Comparison of ENCODE assay signal across 8 cellular contexts in genomic region chr14:68791078-68791983, GRCh38. TPM values are rescaled to one million over a fixed set of nuclear protein-coding genes. Genes with fewer than 3 reads are reported as not detected.
DNase-seq lines count a peak whose midpoint lies in the region; ATAC-seq, FAIRE-seq and TF ChIP-seq lines count a peak whose summit lies in the region.

No MANE protein-coding gene starts in this region.

- H3K4me1 ChIP-seq in CD8-positive, alpha-beta memory T cell (ENCODE audit: insufficient read depth, low read length): peaks cover 34% of the 10 kb centered on the region
- H3K4me1 ChIP-seq in KMS-11 (ENCODE audit: low read depth, poor library complexity, severe bottlenecking): peaks cover 10% of the 10 kb centered on the region
- peaks cover 15% of the 10 kb centered on the region for H3K4me1 ChIP-seq in GM12878 (ENCODE audit: control insufficient read depth, insufficient read depth, low read length)
- H3K4me1 ChIP-seq in suprapubic skin: peaks cover 35% of the 10 kb centered on the region

- H3K9ac ChIP-seq in KMS-11: peak overlapping the region; percentile 97; the same call in 1 of the 2 replicates
- peak overlapping the region; percentile 99 for H3K9ac ChIP-seq in GM12878 (ENCODE audit: control insufficient read depth, insufficient read depth, low read length)

- H3K27ac ChIP-seq in CD8-positive, alpha-beta memory T cell (ENCODE audit: low read depth, low read length): peak overlapping the region; percentile 99
- H3K27ac ChIP-seq in KMS-11 (peak overlapping the region; percentile 100; the same call in 1 of the 2 replicates), GM12878 (ENCODE audit: control insufficient read depth, insufficient read depth) (peak overlapping the region; percentile 100), suprapubic skin (peak overlapping the region; percentile 100)

- H3K9me3 ChIP-seq in CD8-positive, alpha-beta memory T cell (ENCODE audit: low read length): no peaks in the 10 kb centered on the region
- H3K9me3 ChIP-seq in GM12878 (replicated peaks; ENCODE audit: control insufficient read depth, insufficient read depth, low read length): no peaks in the 10 kb centered on the region
- H3K9me3 ChIP-seq in suprapubic skin: no peaks in the 10 kb centered on the region

- H3K4me1 Mint-ChIP-seq in CD8-positive, alpha-beta memory T cell: peaks cover 48 to 55% (median 53%) of the 10 kb centered on the region in 3 donors

- POLR2A ChIA-PET in CD8-positive, alpha-beta memory T cell (lab: Charles Lee): interaction anchor here (0.6 to 12.7 kb wide), 11 partner anchors 11 to 525 kb away, joined by 3 to 445 read pairs (median 6); no protein-coding TSS in a partner anchor
- POLR2A ChIA-PET in GM12878 (lab: Charles Lee): interaction anchor here (0.6 to 9.5 kb wide), 23 partner anchors 10 to 873 kb away, joined by 3 to 115 read pairs (median 4); no protein-coding TSS in a partner anchor

- no peak for FAIRE-seq in GM12878 (lab: Jason Lieb, UNC)

- peaks cover 0 to 3% (median 0%) of the 10 kb centered on the region in 5 donors for H3K9me3 Mint-ChIP-seq in CD8-positive, alpha-beta memory T cell

- no peak overlapping the region for H2AFZ ChIP-seq in KMS-11 (ENCODE audit: low read depth)
- no peak overlapping the region for H2AFZ ChIP-seq in GM12878 (ENCODE audit: control insufficient read depth, low read depth, low read length)

- no peaks in the 10 kb centered on the region for H3K27me3 ChIP-seq in CD8-positive, alpha-beta memory T cell (ENCODE audit: insufficient read depth, low read length, poor library complexity, severe bottlenecking)
- H3K27me3 ChIP-seq in KMS-11 (ENCODE audit: insufficient read depth, low read depth) (no peaks in the 10 kb centered on the region), GM12878 (replicated peaks in 1 of 2; ENCODE audit: control insufficient read depth in 2 of 2, insufficient read depth in 2 of 2, low read length in 1 of 2) (no peaks in the 10 kb centered on the region), suprapubic skin (no peaks in the 10 kb centered on the region)

- WGBS in GM12878 (ENCODE audit: insufficient coverage, insufficient replicate concordance, low lambda C conversion rate, missing lambda C conversion rate): under 1% methylated on average over 13 of the region's 17 CpGs
- 0% methylated on average over 17 of the region's 17 CpGs for WGBS in suprapubic skin

- peak overlapping the region; percentile 91 to 98 (median 97) for H3K4me3 Mint-ChIP-seq in CD8-positive, alpha-beta memory T cell

- peak overlapping the region; percentile 33 for H3K4me2 ChIP-seq in KMS-11
- peak overlapping the region; percentile 94 for H3K4me2 ChIP-seq in GM12878 (ENCODE audit: control insufficient read depth, insufficient read depth)

- H3K36me3 Mint-ChIP-seq in CD8-positive, alpha-beta memory T cell: peaks cover 24 to 86% (median 43%) of the 10 kb centered on the region in 3 donors

- RAD21 ChIA-PET in GM12878 (lab: Charles Lee; ENCODE audit: unreplicated experiment): interaction anchor here (0.6 to 10.7 kb wide), 17 partner anchors 12 to 847 kb away, joined by 3 to 244 read pairs (median 11); no protein-coding TSS in a partner anchor

- peaks cover 16% of the 10 kb centered on the region for H3K36me3 ChIP-seq in CD8-positive, alpha-beta memory T cell (ENCODE audit: insufficient read depth, low read length)
- H3K36me3 ChIP-seq in KMS-11 (ENCODE audit: insufficient read depth) (no peaks in the 10 kb centered on the region), GM12878 (ENCODE audit: control insufficient read depth in 2 of 2, insufficient read depth in 2 of 2, low read length in 1 of 2) (peaks cover 13 to 20% of the 10 kb centered on the region in 2 experiments), suprapubic skin (peaks cover 41% of the 10 kb centered on the region)

- TF ChIP-seq CTCF in KMS-11 (conservative IDR thresholded peaks at IDR 0.05; ENCODE audit: low read depth, low read length) (no peak), GM12878 (IDR thresholded peaks at IDR 0.05 in 2 of 3, conservative IDR thresholded peaks at IDR 0.05 in 1 of 3; ENCODE audit: control insufficient read depth in 2 of 3, extremely low read depth in 1 of 3, insufficient read depth in 1 of 3, low read depth in 3 of 3, low read length in 3 of 3) (no peak), suprapubic skin (IDR thresholded peaks at IDR 0.05) (no peak)

- SMC1A ChIA-PET in GM12878 (lab: Charles Lee; ENCODE audit: uncharacterized antibody, unreplicated experiment): interaction anchor here (0.7 to 9.5 kb wide), 10 partner anchors 28 to 542 kb away, joined by 3 to 200 read pairs (median 6); no protein-coding TSS in a partner anchor

- TF ChIP-seq RAD21 in GM12878 (IDR thresholded peaks at IDR 0.05; ENCODE audit: insufficient read depth, low read depth, low read length): no peak

- no peak for TF ChIP-seq EP300 in GM12878 (IDR thresholded peaks at IDR 0.05; ENCODE audit: borderline replicate concordance in 1 of 2, control insufficient read depth in 1 of 2, low read depth in 2 of 2, low read length in 2 of 2)
- no peak for TF ChIP-seq EP300 in suprapubic skin (IDR thresholded peaks at IDR 0.05)

- DNase-seq in CD8-positive, alpha-beta memory T cell: no peak
- DNase-seq in GM12878 (ENCODE audit: low read depth, low spot score) (no peak), left lobe of liver (ENCODE audit: low spot score) (peak; percentile 54), suprapubic skin (ENCODE audit: low spot score in 2 of 2) (peak in 1 of 2 donors; percentile 74), NCI-H226 (no peak)

- in situ Hi-C loops in GM12878 (cut with MboI): loop anchor here (5.0 to 10.0 kb wide), 3 partner anchors 389 to 544 kb away; no protein-coding TSS in a partner anchor

- ATAC-seq in GM12878: no peak
- no peak for ATAC-seq in left lobe of liver
- ATAC-seq in GM19467 (IDR thresholded peaks at IDR 0.05; ENCODE audit: unreplicated experiment): no peak
- no peak for ATAC-seq in GM19452 (IDR thresholded peaks at IDR 0.05; ENCODE audit: unreplicated experiment)

- H4K20me1 ChIP-seq in KMS-11 (ENCODE audit: insufficient read depth): no peaks in the 10 kb centered on the region
- peaks cover 22% of the 10 kb centered on the region for H4K20me1 ChIP-seq in GM12878 (ENCODE audit: control insufficient read depth, insufficient read depth)

- intact Hi-C loops in GM12878 (cut with micrococcal nuclease; ENCODE audit: unreplicated experiment): no loop called here

- peaks cover 0 to 23% of the 10 kb centered on the region in 2 donors for H3K27me3 Mint-ChIP-seq in CD8-positive, alpha-beta memory T cell

- TF ChIP-seq POLR2A in GM12878 (IDR thresholded peaks at IDR 0.05; ENCODE audit: low read depth, low read length) (peak; percentile 62), suprapubic skin (IDR thresholded peaks at IDR 0.05) (no peak)

- H3K4me3 ChIP-seq in CD8-positive, alpha-beta memory T cell (ENCODE audit: low read length): peak overlapping the region; percentile 99
- H3K4me3 ChIP-seq in KMS-11 (IDR thresholded peaks at IDR 0.05; ENCODE audit: insufficient read depth, low read depth, low read length) (peak overlapping the region; percentile 38), GM12878 (peak overlapping the region; percentile 97), suprapubic skin (peak overlapping the region; percentile 66)

- H3K27ac Mint-ChIP-seq in CD8-positive, alpha-beta memory T cell: peak overlapping the region; percentile 96 to 100 (median 100)

- no TSS peak for BruUV-seq in GM12878 (replicated peaks; lab: Mats Ljungman, UMichigan)

- H3K79me2 ChIP-seq in KMS-11 (ENCODE audit: insufficient read depth, low read depth) (peaks cover 32% of the 10 kb centered on the region), GM12878 (ENCODE audit: control insufficient read depth, insufficient read depth, low read length) (peaks cover 70% of the 10 kb centered on the region)

- CTCF ChIA-PET in CD8-positive, alpha-beta memory T cell (lab: Charles Lee): interaction anchor here (0.7 to 9.5 kb wide), 14 partner anchors 11 to 857 kb away, joined by 3 to 282 read pairs (median 8); no protein-coding TSS in a partner anchor
- CTCF ChIA-PET in GM12878 (lab: Yijun Ruan, JAX): interaction anchor here (0.6 to 9.5 kb wide), 11 partner anchors 16 to 847 kb away, joined by 3 to 254 read pairs (median 4); no protein-coding TSS in a partner anchor

TF ChIP-seq in GM12878, 131 proteins besides CTCF, POLR2A, EP300 and RAD21 (continues in another document):
- TF ChIP-seq NRF1 (conservative IDR thresholded peaks at IDR 0.05; ENCODE audit: low read depth, low read length): no peak
- TF ChIP-seq SUPT20H (IDR thresholded peaks at IDR 0.05; ENCODE audit: borderline replicate concordance, control insufficient read depth, low read depth, low read length): no peak
- peak; percentile 76; the same call in 1 of the 2 replicates for TF ChIP-seq RCOR1 (conservative IDR thresholded peaks at IDR 0.05; ENCODE audit: low read depth, low read length)
- TF ChIP-seq CREM (IDR thresholded peaks at IDR 0.05; ENCODE audit: low read depth): no peak; the same call in 1 of the 2 replicates

RNA-seq across cellular contexts. Expression of gene ZFP36L1, which starts 1.5 kb away (rescaled TPM):
- 100 to 1,000 TPM; 128 to 133 TPM for total RNA-seq in CD8-positive, alpha-beta memory T cell
- polyA plus RNA-seq in CD8-positive, alpha-beta memory T cell: 124 TPM
- total RNA-seq in GM12878 (2013; cell fraction: nucleolus; rRNA removed): 120 and 134 TPM in 2 replicates
- total RNA-seq in GM12878 (2014; rRNA removed): 27.9 and 31.3 TPM in 2 replicates
- 27.0 and 28.3 TPM in 2 replicates for total RNA-seq in GM12878 (2014; rRNA removed; fragmentation: Illumina TruSeq; extraction: Trizol)
- 166 and 184 TPM in 2 replicates for total RNA-seq in GM12878 (2021)
- polyA plus RNA-seq in GM12878 (2011; ENCODE audit: low read depth): 21.7 TPM
- polyA plus RNA-seq in GM12878 (2011; rRNA removed): 47.4 and 53.5 TPM in 2 replicates
- 143 and 162 TPM in 2 replicates for polyA plus RNA-seq in GM12878 (2011; cell fraction: cytosol; rRNA removed)
- polyA plus RNA-seq in GM12878 (2011; cell fraction: nucleus; rRNA removed): 173 and 272 TPM in 2 replicates
- polyA plus RNA-seq in GM12878 (2012): 67.3 and 98.4 TPM in 2 replicates
- 69.3 and 78.7 TPM in 2 replicates for polyA plus RNA-seq in GM12878 (2014; fragmentation: Illumina TruSeq; extraction: Trizol)
- polyA plus RNA-seq in GM12878 (2014; fragmentation: Nextera tagmentation; extraction: Ambion mirVana): 10 to 100 TPM; 22.0 to 22.6 TPM
- polyA plus RNA-seq in GM12878 (2014; rRNA removed): 96.1 and 121 TPM in 2 replicates
- polyA plus RNA-seq in GM12878 (2016; fragmentation: Nextera tagmentation; extraction: Ambion mirVana): 100 to 1,000 TPM; 119 to 138 TPM
- 29.0 and 48.5 TPM in 2 replicates for polyA minus RNA-seq in GM12878 (2011; rRNA and poly(A)+ RNA removed)
- 183 and 200 TPM in 2 replicates for polyA minus RNA-seq in GM12878 (2011; cell fraction: cytosol; rRNA and poly(A)+ RNA removed)
- 63.3 and 109 TPM in 2 replicates for polyA minus RNA-seq in GM12878 (2011; cell fraction: nucleus; rRNA and poly(A)+ RNA removed)
- total RNA-seq in left lobe of liver: 236 TPM
- total RNA-seq in suprapubic skin: 1,000 to 10,000 TPM; 1,382 to 1,995 (median 1,611) TPM

Comparison
In these comparisons a context has a peak if more than half of its experiments do, and no peak if none do; other contexts are left out.
1. H3K4me3 ChIP-seq: peak in every context shown above with its lines; median percentile 99 in CD8-positive, alpha-beta memory T cell; 97 in GM12878; 66 in suprapubic skin; 38 in KMS-11.